In genomic region chr17:55266051-55266957, GRCh38 we compare ENCODE assay signal across 10 cellular contexts. TPM values are rescaled to one million over a fixed set of nuclear protein-coding genes. Genes with fewer than 3 reads are reported as not detected.
DNase-seq lines count a peak whose midpoint lies in the region; ATAC-seq and TF ChIP-seq lines count a peak whose summit lies in the region.
"Had no signal": no experiment of that assay in that cellular context is flagged by ENCODE, and none has a peak within 500 bp of the region (broad histone marks: within the 10 kb centered on the region; RNA-seq: fewer than 3 reads in every experiment).

No MANE protein-coding gene starts in this region.

- no peaks in the 10 kb centered on the region for H3K36me3 Mint-ChIP-seq in naive thymus-derived CD4-positive, alpha-beta T cell

- peaks cover 15% of the 10 kb centered on the region in 2 donors for H3K4me1 ChIP-seq in naive thymus-derived CD4-positive, alpha-beta T cell (ENCODE audit: control insufficient read depth in 2 of 2, insufficient read depth in 2 of 2, low read length in 2 of 2)

- POLR2A ChIA-PET in naive thymus-derived CD4-positive, alpha-beta T cell (lab: Charles Lee), result no interaction called here

- H3K27ac ChIP-seq in naive thymus-derived CD4-positive, alpha-beta T cell (ENCODE audit: low read depth, low read length), result no peak overlapping the region

- H3K4me3 ChIP-seq in epithelial cell of esophagus (ENCODE audit: low read length), result peak overlapping the region; percentile 35
- H3K4me3 ChIP-seq in naive thymus-derived CD4-positive, alpha-beta T cell (ENCODE audit: low read length), result no peak overlapping the region

- no peaks in the 10 kb centered on the region for H3K36me3 ChIP-seq in naive thymus-derived CD4-positive, alpha-beta T cell (ENCODE audit: control insufficient read depth in 2 of 3, insufficient read depth in 3 of 3, low read length in 3 of 3)

- ATAC-seq in naive thymus-derived CD4-positive, alpha-beta T cell, result no peak
- ATAC-seq in GM19328 (IDR thresholded peaks at IDR 0.05; ENCODE audit: unreplicated experiment), result no peak

- peak overlapping the region; percentile 50 to 81 (median 68) for H3K4me3 Mint-ChIP-seq in naive thymus-derived CD4-positive, alpha-beta T cell
- H3K4me3 Mint-ChIP-seq: HFFc6 had no signal

- DNase-seq in stimulated activated CD4-positive, alpha-beta T cell treated with anti-CD3 and anti-CD28 coated beads, Interleukin-12 subunit alpha, Interleukin-12 subunit beta, amount 100 ng/mL, for 4 hours, result peak; percentile 4
- no peak for DNase-seq in stimulated activated CD4-positive, alpha-beta T cell treated with anti-CD3 and anti-CD28 coated beads, Interleukin-2, amount 100 ng/mL, for 48 hours
- DNase-seq in epithelial cell of esophagus (ENCODE audit: low read depth) (no peak), COR-L47 (lab: John Stamatoyannopoulos, UW) (no peak), NCI-H526 treated with DMSO at 0.1 percent for 48 hours (lab: John Stamatoyannopoulos, UW) (no peak), NCI-H146 (lab: John Stamatoyannopoulos, UW) (no peak)
- DNase-seq in naive thymus-derived CD4-positive, alpha-beta T cell, result peak in 3 of 9 donors; percentile 4 to 12 (median 5)
- DNase-seq: DND-41, HFFc6 had no signal

- peaks cover 43 to 90% (median 68%) of the 10 kb centered on the region in 5 donors for H3K27me3 Mint-ChIP-seq in naive thymus-derived CD4-positive, alpha-beta T cell

- CTCF ChIA-PET in naive thymus-derived CD4-positive, alpha-beta T cell (lab: Charles Lee), result no interaction called here

- H3K9me3 ChIP-seq in naive thymus-derived CD4-positive, alpha-beta T cell (ENCODE audit: control insufficient read depth in 2 of 3, low read length in 3 of 3), result peaks cover 0 to 4% (median 0%) of the 10 kb centered on the region in 3 experiments

- peaks cover 0 to 15% (median 3%) of the 10 kb centered on the region in 11 donors for H3K9me3 Mint-ChIP-seq in naive thymus-derived CD4-positive, alpha-beta T cell
- H3K9me3 Mint-ChIP-seq: HFFc6 had no signal

- intact Hi-C loops in naive thymus-derived CD4-positive, alpha-beta T cell (cut with micrococcal nuclease), result loop anchor here (10.0 kb wide), 3 partner anchors 302 to 1568 kb away; partner anchors contain the start of genes C17orf67 (in 1 of the 2), COX11 (in 1 of the 2), DGKE (in 1 of the 2) and PCTP (in 1 of the 2)

- H3K27me3 ChIP-seq in naive thymus-derived CD4-positive, alpha-beta T cell (ENCODE audit: control insufficient read depth in 2 of 2, insufficient read depth in 2 of 2, low read length in 2 of 2), result peaks cover 12 to 27% of the 10 kb centered on the region in 2 donors

- H3K4me1 Mint-ChIP-seq in naive thymus-derived CD4-positive, alpha-beta T cell, result peaks cover 8 to 37% (median 21%) of the 10 kb centered on the region in 7 donors

- peak overlapping the region in 1 of 9 donors; percentile 21 for H3K27ac Mint-ChIP-seq in naive thymus-derived CD4-positive, alpha-beta T cell
- H3K27ac Mint-ChIP-seq: HFFc6 had no signal

- TF ChIP-seq CTCF in epithelial cell of esophagus (IDR thresholded peaks at IDR 0.05; ENCODE audit: insufficient read depth, low read depth, low read length, missing control alignments), result no peak

RNA-seq across cellular contexts. Expression of gene HLF, which starts 1.5 kb away (rescaled TPM):
- total RNA-seq in naive thymus-derived CD4-positive, alpha-beta T cell, result 1 to 10 TPM in 1 of 5 experiments, under 1 TPM in 4; 0.19 to 2.6 (median 0.48) TPM
- under 1 TPM in 1 of 2 donors, not detected in 1; 0.18 TPM for polyA plus RNA-seq in naive thymus-derived CD4-positive, alpha-beta T cell
- total RNA-seq: HFFc6 had no signal
